ENCODE assay signal across 8 cellular contexts in genomic region chr12:59164991-59165718, GRCh38.
DNase-seq lines count a peak whose midpoint lies in the region; ATAC-seq and TF ChIP-seq lines count a peak whose summit lies in the region.

No MANE protein-coding gene starts in this region.

- CTCF ChIA-PET in T-cell (lab: Charles Lee), result no interaction called here

- no peak overlapping the region for H3K4me3 ChIP-seq in OCI-LY1 (ENCODE audit: low read depth, low read length, poor library complexity, severe bottlenecking)
- H3K4me3 ChIP-seq in skeletal muscle cell (ENCODE audit: low read depth, low read length), result no peak overlapping the region

- H3K36me3 Mint-ChIP-seq in T-cell, result no peaks in the 10 kb centered on the region

- H3K9ac ChIP-seq in OCI-LY1 (ENCODE audit: low read length), result no peak overlapping the region

- H3K4me1 Mint-ChIP-seq in T-cell, result no peaks in the 10 kb centered on the region

- H3K36me3 ChIP-seq in OCI-LY1 (ENCODE audit: insufficient read depth, low read length), result no peaks in the 10 kb centered on the region

- POLR2A ChIA-PET in T-cell (lab: Charles Lee), result interaction anchor here in 1 of 2 donors (1.0 kb wide), 1 partner anchor 23 kb away, joined by 5 read pairs; no protein-coding TSS in a partner anchor

- H3K79me2 ChIP-seq in OCI-LY1 (ENCODE audit: insufficient read depth, low read length), result no peaks in the 10 kb centered on the region

- H3K4me1 ChIP-seq in OCI-LY1 (ENCODE audit: insufficient read depth, low read length, severe bottlenecking), result no peaks in the 10 kb centered on the region

- H3K27me3 Mint-ChIP-seq in T-cell, result peaks cover 3% of the 10 kb centered on the region in 2 donors

- no peak overlapping the region for H3K27ac ChIP-seq in OCI-LY1 (ENCODE audit: low read depth, low read length, poor library complexity, severe bottlenecking)

- no peaks in the 10 kb centered on the region for H3K9me3 Mint-ChIP-seq in T-cell

- ATAC-seq in T-cell (replicated peaks in 1 of 4) (no peak), GM21723 (IDR thresholded peaks at IDR 0.05; ENCODE audit: unreplicated experiment) (no peak)

- no peaks in the 10 kb centered on the region for H3F3A ChIP-seq in OCI-LY1 (ENCODE audit: insufficient read depth, low read length)

- no peak overlapping the region for H3K27ac Mint-ChIP-seq in T-cell

- no peaks in the 10 kb centered on the region for H3K27me3 ChIP-seq in OCI-LY1 (ENCODE audit: insufficient read depth, low read length)

- H3K9me2 ChIP-seq in OCI-LY1 (ENCODE audit: low read depth, low read length), result no peaks in the 10 kb centered on the region

- H3K4me3 Mint-ChIP-seq in T-cell, result no peak overlapping the region

- peak; percentile 59 for TF ChIP-seq CTCF in OCI-LY1 (IDR thresholded peaks at IDR 0.05; ENCODE audit: low read length)

- no peaks in the 10 kb centered on the region for H4K20me1 ChIP-seq in OCI-LY1 (ENCODE audit: insufficient read depth, low read length)

- H2AFZ ChIP-seq in OCI-LY1 (ENCODE audit: low read length), result no peak overlapping the region

- no peak for TF ChIP-seq POLR2A in erythroblast (IDR thresholded peaks at IDR 0.05; ENCODE audit: low read length)

- H3K4me2 ChIP-seq in OCI-LY1 (ENCODE audit: low read length), result no peak overlapping the region

- DNase-seq in A172 (ENCODE audit: low spot score), result peak; percentile 29
- DNase-seq in H4 (ENCODE audit: low spot score), result peak; percentile 57
- peak; percentile 6 to 35 for DNase-seq in erythroblast (lab: John Stamatoyannopoulos, UW)
- peak; percentile 10 for DNase-seq in skeletal muscle cell (ENCODE audit: low read depth)
- no peak for DNase-seq in T-cell
- no peak for DNase-seq in stimulated activated CD4-positive, alpha-beta T cell treated with anti-CD3 and anti-CD28 coated beads, Interleukin-4, amount 100 ng/mL, for 4 hours

- H3K9me3 ChIP-seq in OCI-LY1 (ENCODE audit: low read length), result no peaks in the 10 kb centered on the region

Comparison
In these comparisons a context has a peak if more than half of its experiments do, and no peak if none do; other contexts are left out.
1. DNase-seq: peak in A172 (single experiment), H4 (single experiment), erythroblast (2 of 2) and skeletal muscle cell (single experiment); none in T-cell (0 of 34) and stimulated activated CD4-positive, alpha-beta T cell treated with anti-CD3 and anti-CD28 coated beads, Interleukin-4, amount 100 ng/mL, for 4 hours (0 of 2).